ENCODE assay signal across 8 cellular contexts in the genomic region with DNA sequence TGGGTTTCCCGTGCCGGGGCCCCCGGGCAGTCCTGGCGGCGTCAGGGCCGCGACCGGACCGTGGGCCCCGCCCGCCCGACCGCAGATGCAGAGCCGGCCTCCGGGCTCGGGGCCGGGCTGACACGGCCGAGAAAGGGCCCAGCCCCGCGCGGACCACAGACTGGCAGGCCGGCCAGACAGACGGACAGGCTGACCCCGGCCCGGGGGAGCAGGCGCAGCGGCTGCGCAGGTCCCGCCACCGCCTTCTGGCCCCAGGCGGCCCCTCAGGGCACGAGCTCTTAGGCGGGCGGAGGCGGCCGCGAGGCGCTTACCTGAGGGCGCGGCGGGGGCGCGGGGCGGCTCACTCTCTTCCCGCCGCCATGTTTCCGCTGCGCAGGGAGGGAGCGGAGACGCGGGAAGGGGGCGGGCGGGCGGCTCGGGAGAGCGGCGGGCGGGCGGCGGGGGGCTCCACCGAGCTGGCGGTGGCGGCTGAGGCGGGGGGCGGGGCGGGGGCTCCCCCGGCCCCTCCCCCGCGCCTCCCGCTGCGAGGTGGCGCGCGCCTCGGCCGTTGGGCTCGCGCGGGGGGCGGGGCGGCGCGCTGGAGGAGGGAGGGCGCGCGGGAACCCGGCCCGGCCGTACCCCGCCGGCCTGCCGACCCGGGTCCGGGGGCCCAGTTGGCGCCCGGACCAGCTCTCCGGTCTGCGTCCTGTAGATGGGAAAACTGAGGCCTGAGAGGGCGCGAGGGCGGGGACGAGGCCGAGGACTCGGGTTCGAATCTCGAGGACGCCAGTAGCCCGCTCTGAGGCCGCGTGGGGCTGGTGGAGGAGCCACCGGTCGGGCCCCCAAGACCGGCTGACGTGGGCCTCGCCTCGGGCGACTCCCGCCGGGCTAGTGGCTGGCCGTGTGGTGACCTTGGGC. TPM values are rescaled to one million over a fixed set of nuclear protein-coding genes. Genes with fewer than 3 reads are reported as not detected.
DNase-seq lines count a peak whose midpoint lies in the region; ATAC-seq and TF ChIP-seq lines count a peak whose summit lies in the region.

SCMH1 (minus strand) TSS at position 559 of the 897 bp plus-strand sequence. CDS start 56,173 bp downstream, outside the sequence.

- H3K79me2 ChIP-seq in neural cell (replicated peaks; ENCODE audit: insufficient read depth, low read length): peaks cover 15% of the 10 kb centered on the region

- H3F3A ChIP-seq in neural cell (ENCODE audit: insufficient read depth, low read length, poor library complexity, severe bottlenecking): peaks cover 5% of the 10 kb centered on the region

- peaks cover 34% of the 10 kb centered on the region for H3K27me3 ChIP-seq in NT2/D1 (ENCODE audit: insufficient read depth, insufficient read length)
- no peaks in the 10 kb centered on the region for H3K27me3 ChIP-seq in neural cell (ENCODE audit: insufficient read depth, low read depth, low read length)

- no peaks in the 10 kb centered on the region for H3K36me3 ChIP-seq in NT2/D1 (ENCODE audit: insufficient read depth, insufficient read length, low read length)
- H3K36me3 ChIP-seq in neural cell (ENCODE audit: insufficient read depth, low read length): no peaks in the 10 kb centered on the region

- DNase-seq in AG08396 (ENCODE audit: low spot score) (peak; percentile 86), NT2/D1 (ENCODE audit: low read depth, low spot score) (peak; percentile 63), activated T-helper 1 cell treated with Interleukin-2 at 50 U/mL for 16 hours (ENCODE audit: low read depth) (peak; percentile 52), fibroblast of the aortic adventitia (ENCODE audit: low read depth) (peak; percentile 26)

- H3K4me1 ChIP-seq in NT2/D1 (ENCODE audit: insufficient read depth, insufficient read length): peaks cover 5% of the 10 kb centered on the region

- peak within 1 kb of the TSS; percentile 46 for H3K27ac ChIP-seq in neural cell (ENCODE audit: low read length)

- no peak for TF ChIP-seq RAD21 in neural cell (conservative IDR thresholded peaks at IDR 0.05)

- peak within 1 kb of the TSS; percentile 79 for H3K4me2 ChIP-seq in neural cell (ENCODE audit: low read length)

- peak within 1 kb of the TSS; percentile 56 for H2AFZ ChIP-seq in neural cell (ENCODE audit: low read depth, low read length)

- TF ChIP-seq EP300 in neural cell (conservative IDR thresholded peaks at IDR 0.05; ENCODE audit: poor library complexity, severe bottlenecking): no peak

- ATAC-seq in GM19025 (IDR thresholded peaks at IDR 0.05; ENCODE audit: low read depth, unreplicated experiment) (peak; percentile 44), HG03280 (IDR thresholded peaks at IDR 0.05; ENCODE audit: unreplicated experiment) (peak; percentile 49)

- peak within 1 kb of the TSS; percentile 86 for H3K9ac ChIP-seq in NT2/D1 (ENCODE audit: insufficient read length, low read depth)
- peak within 1 kb of the TSS; percentile 80 for H3K9ac ChIP-seq in neural cell (ENCODE audit: low read length)

- peak within 1 kb of the TSS; percentile 66 for H3K4me3 ChIP-seq in NT2/D1 (ENCODE audit: insufficient read length, low read depth)
- peak within 1 kb of the TSS; percentile 72 for H3K4me3 ChIP-seq in fibroblast of the aortic adventitia (ENCODE audit: low read depth, low read length)
- peak within 1 kb of the TSS; percentile 78 for H3K4me3 ChIP-seq in neural cell (ENCODE audit: low read length)

- H4K20me1 ChIP-seq in neural cell (ENCODE audit: insufficient read depth): no peaks in the 10 kb centered on the region

- no peaks in the 10 kb centered on the region for H3K9me2 ChIP-seq in neural cell (ENCODE audit: insufficient read depth, low read length)

- no peak for TF ChIP-seq CTCF in fibroblast of the aortic adventitia (IDR thresholded peaks at IDR 0.05; ENCODE audit: insufficient read depth, low read length)
- no peak for TF ChIP-seq CTCF in neural cell (IDR thresholded peaks at IDR 0.05; ENCODE audit: poor library complexity, severe bottlenecking)
- no peak for TF ChIP-seq CTCF in subcutaneous adipose tissue (IDR thresholded peaks at IDR 0.05; ENCODE audit: low read depth)

- H3K9me3 ChIP-seq in NT2/D1 (ENCODE audit: insufficient read depth, low read length): no peaks in the 10 kb centered on the region
- H3K9me3 ChIP-seq in neural cell (ENCODE audit: low read length): no peaks in the 10 kb centered on the region

TF ChIP-seq in neural cell, 6 proteins besides CTCF, POLR2A, EP300 and RAD21:
- TF ChIP-seq EZH2 (IDR thresholded peaks at IDR 0.05; ENCODE audit: borderline replicate concordance, insufficient read depth, low read length, poor library complexity, severe bottlenecking) (no peak), MXI1 (conservative IDR thresholded peaks at IDR 0.05; ENCODE audit: poor library complexity, severe bottlenecking) (no peak), SMC3 (conservative IDR thresholded peaks at IDR 0.05; ENCODE audit: poor library complexity) (no peak), POLR2AphosphoS5 (IDR thresholded peaks at IDR 0.05) (peak; percentile 49), TAF1 (IDR thresholded peaks at IDR 0.05; ENCODE audit: low read depth) (no peak)
- TF ChIP-seq, protein P1, sequence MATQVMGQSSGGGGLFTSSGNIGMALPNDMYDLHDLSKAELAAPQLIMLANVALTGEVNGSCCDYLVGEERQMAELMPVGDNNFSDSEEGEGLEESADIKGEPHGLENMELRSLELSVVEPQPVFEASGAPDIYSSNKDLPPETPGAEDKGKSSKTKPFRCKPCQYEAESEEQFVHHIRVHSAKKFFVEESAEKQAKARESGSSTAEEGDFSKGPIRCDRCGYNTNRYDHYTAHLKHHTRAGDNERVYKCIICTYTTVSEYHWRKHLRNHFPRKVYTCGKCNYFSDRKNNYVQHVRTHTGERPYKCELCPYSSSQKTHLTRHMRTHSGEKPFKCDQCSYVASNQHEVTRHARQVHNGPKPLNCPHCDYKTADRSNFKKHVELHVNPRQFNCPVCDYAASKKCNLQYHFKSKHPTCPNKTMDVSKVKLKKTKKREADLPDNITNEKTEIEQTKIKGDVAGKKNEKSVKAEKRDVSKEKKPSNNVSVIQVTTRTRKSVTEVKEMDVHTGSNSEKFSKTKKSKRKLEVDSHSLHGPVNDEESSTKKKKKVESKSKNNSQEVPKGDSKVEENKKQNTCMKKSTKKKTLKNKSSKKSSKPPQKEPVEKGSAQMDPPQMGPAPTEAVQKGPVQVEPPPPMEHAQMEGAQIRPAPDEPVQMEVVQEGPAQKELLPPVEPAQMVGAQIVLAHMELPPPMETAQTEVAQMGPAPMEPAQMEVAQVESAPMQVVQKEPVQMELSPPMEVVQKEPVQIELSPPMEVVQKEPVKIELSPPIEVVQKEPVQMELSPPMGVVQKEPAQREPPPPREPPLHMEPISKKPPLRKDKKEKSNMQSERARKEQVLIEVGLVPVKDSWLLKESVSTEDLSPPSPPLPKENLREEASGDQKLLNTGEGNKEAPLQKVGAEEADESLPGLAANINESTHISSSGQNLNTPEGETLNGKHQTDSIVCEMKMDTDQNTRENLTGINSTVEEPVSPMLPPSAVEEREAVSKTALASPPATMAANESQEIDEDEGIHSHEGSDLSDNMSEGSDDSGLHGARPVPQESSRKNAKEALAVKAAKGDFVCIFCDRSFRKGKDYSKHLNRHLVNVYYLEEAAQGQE (IDR thresholded peaks at IDR 0.05; ENCODE audit: borderline replicate concordance): no peak

RNA-seq across cellular contexts. Expression of gene SCMH1, which starts in this region (rescaled TPM):
- total RNA-seq in fibroblast of the aortic adventitia (ENCODE audit: low replicate concordance) (9.8 and 12.1 TPM in 2 replicates), subcutaneous adipose tissue (10 to 100 TPM; 27.7 to 47.3 (median 46.1) TPM)
- 23.0 and 28.9 TPM in 2 replicates for polyA plus RNA-seq in neural cell
- 53.9 and 73.8 TPM in 2 replicates for polyA minus RNA-seq in neural cell

Comparison
In these comparisons a context has a peak if more than half of its experiments do, and no peak if none do; other contexts are left out.
1. Peak in every context shown above with its lines: DNase-seq, ATAC-seq, H3K4me3 ChIP-seq and H3K27ac ChIP-seq.
2. DNase-seq: peak in every context shown above with its lines; median percentile 86 in AG08396; 63 in NT2/D1; 52 in activated T-helper 1 cell treated with Interleukin-2 at 50 U/mL for 16 hours; 26 in fibroblast of the aortic adventitia.